Comparison of ENCODE assay signal across 5 cellular contexts in the genomic region with DNA sequence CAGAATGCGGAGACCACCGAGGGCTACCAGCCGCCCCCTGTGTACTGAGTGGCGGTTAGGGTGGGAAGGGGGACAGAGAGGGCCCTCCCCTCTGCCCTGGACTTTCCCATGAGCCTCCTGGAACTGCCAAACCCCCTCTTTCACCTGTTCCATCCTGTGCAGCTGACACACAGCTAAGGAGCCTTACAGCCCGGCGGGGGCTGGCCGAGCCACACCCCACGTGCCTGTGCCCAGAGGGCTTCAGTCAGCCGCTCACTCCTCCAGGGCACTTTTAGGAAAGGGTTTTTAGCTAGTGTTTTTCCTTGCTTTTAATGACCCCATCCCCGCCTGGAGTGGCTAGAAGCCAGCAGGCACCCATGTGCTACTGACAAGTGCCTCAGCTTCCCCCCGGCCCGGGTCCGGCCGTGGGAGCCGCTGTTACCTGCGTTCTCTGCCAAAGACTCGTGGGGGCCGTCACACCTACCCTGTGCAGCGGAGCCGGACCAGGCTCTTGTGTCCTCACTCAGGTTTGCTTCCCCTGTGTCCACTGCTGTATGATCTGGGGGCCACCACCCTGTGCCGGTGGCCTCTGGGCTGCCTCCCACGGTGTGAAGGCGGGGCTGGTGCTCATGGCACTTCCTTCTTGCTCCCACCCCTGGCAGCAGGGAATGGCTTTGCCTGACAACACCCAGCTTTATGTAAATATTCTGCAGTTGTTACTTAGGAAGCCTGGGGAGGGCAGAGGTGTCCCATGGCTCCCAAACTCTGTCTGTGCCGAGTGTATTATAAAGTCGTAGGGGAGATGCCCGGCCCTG. TPM values are rescaled to one million over a fixed set of nuclear protein-coding genes. Genes with fewer than 3 reads are reported as not detected.
"Had no signal": no experiment of that assay in that cellular context is flagged by ENCODE, and none has a peak within 500 bp of the region (broad histone marks: within the 10 kb centered on the region; RNA-seq: fewer than 3 reads in every experiment).

No MANE protein-coding gene starts in this region.

RNA-seq across cellular contexts. Expression of gene GOLGA8J, which starts 37.3 kb away (rescaled TPM):
- total RNA-seq: activated CD4-positive, alpha-beta T cell treated with anti-CD3 and anti-CD28 coated beads, Interleukin-2, amount 10 ng/mL, durations not matched to agents 24 days and 14 days; fibroblast of lung; gastrocnemius medialis had no signal
- polyA plus RNA-seq: aorta, fibroblast of lung, neural cell had no signal
